In genomic region chr20:9756660-9757059, GRCh38 we compare ENCODE assay signal across 10 cellular contexts.
"Had no signal": no experiment of that assay in that cellular context is flagged by ENCODE, and none has a peak within 500 bp of the region (broad histone marks: within the 10 kb centered on the region; RNA-seq: fewer than 3 reads in every experiment).

No MANE protein-coding gene starts in this region.

- H3K9ac ChIP-seq: GM23248 had no signal

- H3K4me3 ChIP-seq: GM23248, HAP-1, K562 had no signal

- ATAC-seq: HCT116, K562 had no signal

- H3K27ac ChIP-seq: GM23248 had no signal

- FAIRE-seq: HTR-8/SVneo, K562 had no signal

- DNase-seq: GM23248, GOT3, H7, HFFc6, IMR-90, KG1 had no signal

- H3K4me1 ChIP-seq: HAP-1 had no signal

- H2AFZ ChIP-seq: GM23248 had no signal

- H3K9me3 ChIP-seq: HAP-1 had no signal

- H3K36me3 ChIP-seq: HAP-1 had no signal
